Comparison of ENCODE assay signal across 8 cellular contexts in the genomic region with DNA sequence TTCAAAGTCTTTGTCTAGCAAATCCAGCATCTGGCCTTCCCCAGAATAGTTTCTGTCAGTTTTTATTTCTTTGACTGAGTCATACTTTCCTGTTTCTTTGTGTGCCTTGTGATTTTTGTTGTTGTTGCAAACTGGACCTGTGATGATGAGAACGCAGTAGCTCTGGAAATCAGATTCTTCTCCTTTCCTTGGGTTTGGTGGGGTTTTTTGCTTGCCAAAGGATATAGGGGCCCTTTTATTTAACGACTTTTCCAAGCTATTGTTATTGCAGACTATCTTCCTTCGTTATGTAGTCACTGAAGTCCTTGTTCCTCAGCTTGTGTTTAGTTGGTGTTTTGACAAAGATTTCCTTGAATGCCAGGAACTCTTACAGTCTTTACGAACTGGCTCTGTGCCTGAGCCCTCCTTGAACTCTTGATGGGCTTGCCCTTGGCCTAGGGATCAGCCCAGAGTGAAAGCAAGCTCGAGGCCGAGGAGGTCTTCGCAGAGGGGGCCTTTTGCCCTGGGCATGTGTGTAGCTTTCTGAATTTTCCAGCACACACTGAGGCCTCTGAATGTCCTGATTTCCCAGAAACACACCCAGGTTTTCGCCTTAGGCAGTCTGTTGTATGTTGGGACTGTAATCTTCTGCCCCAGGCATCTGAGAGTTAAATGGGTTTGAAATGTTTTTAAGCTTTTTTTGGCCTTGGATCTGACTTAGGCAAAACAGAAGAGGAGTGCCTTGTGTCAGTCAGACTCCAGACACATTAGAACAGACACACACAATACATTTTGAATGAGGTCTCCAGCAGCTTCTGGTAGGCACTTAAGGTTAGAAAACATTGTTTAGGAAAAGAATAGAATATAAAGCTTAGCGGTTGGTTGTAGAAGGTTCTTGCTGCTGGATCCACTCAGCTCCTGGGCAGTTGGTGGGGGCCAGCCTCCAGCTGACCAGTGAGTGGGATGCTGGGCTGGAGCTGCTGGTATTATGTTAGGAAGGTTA. TPM values are rescaled to one million over a fixed set of nuclear protein-coding genes. Genes with fewer than 3 reads are reported as not detected.
DNase-seq lines count a peak whose midpoint lies in the region; ATAC-seq and TF ChIP-seq lines count a peak whose summit lies in the region.

No MANE protein-coding gene starts in this region.

- peak overlapping the region; percentile 18 to 29 for H3K4me3 ChIP-seq in foreskin fibroblast (ENCODE audit: low read depth in 1 of 2, low read length in 2 of 2)

- ATAC-seq in HG02970 (IDR thresholded peaks at IDR 0.05; ENCODE audit: low FRiP score, unreplicated experiment) (no peak), GM18861 (IDR thresholded peaks at IDR 0.05; ENCODE audit: unreplicated experiment) (no peak)

- TF ChIP-seq CTCF in foreskin fibroblast (IDR thresholded peaks at IDR 0.05; ENCODE audit: low read depth, low read length), result no peak

- DNase-seq in ELR (ENCODE audit: low read depth) (peak; percentile 83), T1000 (lab: John Stamatoyannopoulos, UW) (peak; percentile 37), foreskin fibroblast (peak; percentile 62 to 78), renal cortical epithelial cell (ENCODE audit: low read depth) (peak; percentile 90), SKM-1 treated with dmso at 0.1 percent for 144 hours (lab: John Stamatoyannopoulos, UW; ENCODE audit: unreplicated experiment) (no peak), midbrain (lab: John Stamatoyannopoulos, UW) (no peak)

RNA-seq across cellular contexts. Expression of a gene that starts 17.0 kb away (rescaled TPM):
- total RNA-seq in renal cortical epithelial cell, result 20.1 and 35.5 TPM in 2 replicates

Comparison
In these comparisons a context has a peak if more than half of its experiments do, and no peak if none do; other contexts are left out.
1. DNase-seq: peak in ELR (single experiment), T1000 (single experiment), foreskin fibroblast (2 of 2) and renal cortical epithelial cell (single experiment); none in SKM-1 treated with dmso at 0.1 percent for 144 hours (single experiment) and midbrain (single experiment).